ENCODE assay signal across 9 cellular contexts in the genomic region with DNA sequence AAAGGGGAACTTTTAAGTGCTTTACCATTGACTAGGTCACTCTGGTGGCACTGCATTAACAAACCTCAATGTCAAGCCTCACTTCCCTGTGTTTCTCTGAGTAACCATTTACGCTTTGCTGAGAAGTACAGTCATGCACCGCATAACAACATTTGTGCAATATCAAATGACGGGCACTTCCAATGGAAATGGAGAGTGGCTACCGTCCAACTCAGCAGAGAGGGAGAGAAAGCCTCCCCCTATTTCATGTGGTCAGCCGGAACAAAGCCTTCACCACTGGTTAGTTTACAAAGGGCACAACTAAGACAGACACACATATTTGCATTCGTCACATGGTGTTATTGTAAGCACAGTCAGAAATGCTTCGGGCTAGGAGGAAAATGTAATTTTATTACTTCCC.
DNase-seq lines count a peak whose midpoint lies in the region; ATAC-seq and TF ChIP-seq lines count a peak whose summit lies in the region.
"Had no signal": no experiment of that assay in that cellular context is flagged by ENCODE, and none has a peak within 500 bp of the region (broad histone marks: within the 10 kb centered on the region; RNA-seq: fewer than 3 reads in every experiment).

No MANE protein-coding gene starts in this region.

- BruUV-seq in IMR-90 (replicated peaks; lab: Mats Ljungman, UMichigan) = no TSS peak

- H3K36me3 ChIP-seq in IMR-90 (ENCODE audit: control insufficient read depth, insufficient read depth, low read length) (no peaks in the 10 kb centered on the region), smooth muscle cell (ENCODE audit: low read depth) (no peaks in the 10 kb centered on the region), sigmoid colon (no peaks in the 10 kb centered on the region)

- H4K91ac ChIP-seq in IMR-90 (ENCODE audit: insufficient read depth, low read depth, low read length) = no peak overlapping the region

- H3K79me2 ChIP-seq in smooth muscle cell (ENCODE audit: low read depth) = no peaks in the 10 kb centered on the region

- no peak overlapping the region for H4K8ac ChIP-seq in IMR-90 (ENCODE audit: low read depth in 2 of 2, low read length in 2 of 2)

- H2BK15ac ChIP-seq in IMR-90 (ENCODE audit: low read depth, low read length) = 0 out of 3 replicates have a peak overlapping the region, but pooled peaks have one; percentile 18

- no peak overlapping the region for H3K14ac ChIP-seq in IMR-90 (replicated peaks; ENCODE audit: low read depth, low read length)

- H2AK9ac ChIP-seq in IMR-90 (replicated peaks; ENCODE audit: low read depth, low read length, poor library complexity) = no peak overlapping the region

- peak overlapping the region; percentile 35 for H2BK5ac ChIP-seq in IMR-90 (ENCODE audit: low read depth, low read length, poor library complexity, severe bottlenecking)

- no peak for TF ChIP-seq EP300 in sigmoid colon (IDR thresholded peaks at IDR 0.05)

- CTCF ChIA-PET in IMR-90 (lab: Yijun Ruan, JAX) = interaction anchor here (1.0 kb wide), 1 partner anchor 11 kb away, joined by 3 read pairs; no protein-coding TSS in a partner anchor

- H3K4me2 ChIP-seq in IMR-90 (ENCODE audit: low read depth, low read length) = peak overlapping the region; percentile 0
- H3K4me2 ChIP-seq in smooth muscle cell = no peak overlapping the region

- H3K27ac ChIP-seq in IMR-90 (ENCODE audit: insufficient read depth, low read length) = no peak overlapping the region
- H3K27ac ChIP-seq in smooth muscle cell (ENCODE audit: low read depth) = peak overlapping the region; percentile 27
- no peak overlapping the region for H3K27ac ChIP-seq in sigmoid colon

- intact Hi-C loops in IMR-90 (cut with micrococcal nuclease) (no loop called here), sigmoid colon (cut with DNase I) (no loop called here)

- H2AFZ ChIP-seq in IMR-90 (replicated peaks; ENCODE audit: low read length, poor library complexity) = peak overlapping the region; percentile 11
- H2AFZ ChIP-seq in smooth muscle cell (ENCODE audit: low read depth) = no peak overlapping the region

- in situ Hi-C loops in IMR-90 (cut with MboI; ENCODE audit: low sequenced_read_pairs) = loop anchor here (25.0 kb wide), 1 partner anchor 814 kb away; no protein-coding TSS in a partner anchor

- H3F3A ChIP-seq in smooth muscle cell (ENCODE audit: low read depth) = no peaks in the 10 kb centered on the region

- no peaks in the 10 kb centered on the region for H3K4me1 ChIP-seq in IMR-90 (ENCODE audit: control insufficient read depth, insufficient read depth, low read length)
- H3K4me1 ChIP-seq in smooth muscle cell (ENCODE audit: low read depth) = no peaks in the 10 kb centered on the region
- no peaks in the 10 kb centered on the region for H3K4me1 ChIP-seq in sigmoid colon

- H3K9ac ChIP-seq in IMR-90 (ENCODE audit: low read depth, low read length) (no peak overlapping the region), smooth muscle cell (ENCODE audit: low read depth) (no peak overlapping the region)

- no peak overlapping the region for H2BK120ac ChIP-seq in IMR-90 (ENCODE audit: low read depth, low read length)

- dilution Hi-C loops in IMR-90 (cut with HindIII; ENCODE audit: low sequenced_read_pairs, unreplicated experiment) = no loop called here

- H3K56ac ChIP-seq in IMR-90 (ENCODE audit: extremely low read depth, insufficient read depth, low read length) = no peak overlapping the region

- no peak overlapping the region for H2BK20ac ChIP-seq in IMR-90 (ENCODE audit: low read depth, low read length)

- no CpG with 5 or more reads among the region's 7 CpGs for WGBS in IMR-90 (ENCODE audit: extremely low coverage in 2 of 2, insufficient read length in 1 of 2), 2 experiments
- 68% methylated on average over 7 of the region's 7 CpGs for WGBS in smooth muscle cell (ENCODE audit: low lambda C conversion rate)
- 68 to 69% methylated on average over 7 of the region's 7 CpGs for WGBS in sigmoid colon, 2 donors

- H2AK5ac ChIP-seq in IMR-90 (ENCODE audit: low read depth, low read length) = no peak overlapping the region

- TF ChIP-seq POLR2A in IMR-90 (IDR thresholded peaks at IDR 0.05; ENCODE audit: low read depth, low read length) = 0 out of 2 replicates have a peak, but pooled peaks have one; percentile 10
- no peak for TF ChIP-seq POLR2A in sigmoid colon (IDR thresholded peaks at IDR 0.05)

- no peak overlapping the region for H4K5ac ChIP-seq in IMR-90 (ENCODE audit: low read depth, low read length)

- H3K79me1 ChIP-seq in IMR-90 (ENCODE audit: low read depth in 1 of 2, low read length in 2 of 2) = no peaks in the 10 kb centered on the region

- H3K9me1 ChIP-seq in IMR-90 (ENCODE audit: insufficient read depth, low read length) = no peaks in the 10 kb centered on the region

- TF ChIP-seq CTCF in IMR-90 (conservative IDR thresholded peaks at IDR 0.05; ENCODE audit: low read depth, low read length) (no peak), smooth muscle cell (IDR thresholded peaks at IDR 0.05; ENCODE audit: borderline replicate concordance, insufficient read depth, poor library complexity, severe bottlenecking) (no peak), sigmoid colon (IDR thresholded peaks at IDR 0.05) (no peak)

- peak; percentile 98 for DNase-seq in IMR-90
- DNase-seq in NOMO-1 treated with dmso at 0.1 percent for 144 hours (lab: John Stamatoyannopoulos, UW; ENCODE audit: unreplicated experiment) = peak; percentile 69
- no peak for DNase-seq in smooth muscle cell (lab: John Stamatoyannopoulos, UW; ENCODE audit: unreplicated experiment)
- DNase-seq in NCI-H1105 (lab: John Stamatoyannopoulos, UW) = no peak
- DNase-seq in sigmoid colon = no peak
- DNase-seq: activated naive CD4-positive, alpha-beta T cell treated with anti-CD3 and anti-CD28 coated beads, Interleukin-2, amount 50 U/mL, for 16 hours; Karpas-422 had no signal

- H3K4ac ChIP-seq in IMR-90 (ENCODE audit: low read depth, low read length) = no peak overlapping the region

- H3K27me3 ChIP-seq in IMR-90 (ENCODE audit: control insufficient read depth, insufficient read depth, low read length) (no peaks in the 10 kb centered on the region), smooth muscle cell (ENCODE audit: low read depth) (peaks cover 3% of the 10 kb centered on the region), sigmoid colon (no peaks in the 10 kb centered on the region)

- POLR2A ChIA-PET in IMR-90 (lab: Charles Lee; ENCODE audit: unreplicated experiment) = interaction anchor here (0.7 kb wide), 1 partner anchor 1150 kb away, joined by 3 read pairs; no protein-coding TSS in a partner anchor

- H4K20me1 ChIP-seq in IMR-90 (ENCODE audit: insufficient read depth, low read length) (no peaks in the 10 kb centered on the region), smooth muscle cell (ENCODE audit: low read depth) (no peaks in the 10 kb centered on the region)

- no peak overlapping the region for H3K18ac ChIP-seq in IMR-90 (ENCODE audit: low read depth, low read length)

- H3K4me3 ChIP-seq in IMR-90 (ENCODE audit: insufficient read depth, low read depth, low read length) (no peak overlapping the region), smooth muscle cell (no peak overlapping the region), sigmoid colon (no peak overlapping the region)

- ATAC-seq in IMR-90 (ENCODE audit: low read depth) (peak; percentile 91), esophagus mucosa (peak; percentile 77), HG03135 (IDR thresholded peaks at IDR 0.05; ENCODE audit: unreplicated experiment) (no peak)

- no peak for TF ChIP-seq RAD21 in IMR-90 (IDR thresholded peaks at IDR 0.05; ENCODE audit: low read length)

- H3K23ac ChIP-seq in IMR-90 (ENCODE audit: low read depth, low read length) = no peak overlapping the region

- H3K9me3 ChIP-seq in IMR-90 (ENCODE audit: control insufficient read depth, insufficient read depth, low read length) (no peaks in the 10 kb centered on the region), smooth muscle cell (replicated peaks; ENCODE audit: low read depth) (no peaks in the 10 kb centered on the region), sigmoid colon (peaks cover 0 to 3% (median 0%) of the 10 kb centered on the region in 4 donors)

TF ChIP-seq in IMR-90, 13 proteins besides CTCF, POLR2A, EP300 and RAD21:
- TF ChIP-seq NFE2L2 (IDR thresholded peaks at IDR 0.05; ENCODE audit: low read depth, low read length) (peak; percentile 56; the same call in 1 of the 2 replicates), RFX5 (IDR thresholded peaks at IDR 0.05; ENCODE audit: low read depth, low read length) (peak; percentile 60; the same call in 1 of the 2 replicates), USF2 (IDR thresholded peaks at IDR 0.05; ENCODE audit: low read depth, low read length) (peak; percentile 82), MXI1 (IDR thresholded peaks at IDR 0.05; ENCODE audit: borderline replicate concordance, low read depth, low read length) (no peak), BHLHE40 (IDR thresholded peaks at IDR 0.05; ENCODE audit: low read depth, low read length) (peak; percentile 69), CEBPB (IDR thresholded peaks at IDR 0.05; ENCODE audit: low read depth, low read length) (peak; percentile 98), CHD1 (IDR thresholded peaks at IDR 0.05; ENCODE audit: low read depth, low read length) (no peak), RCOR1 (IDR thresholded peaks at IDR 0.05; ENCODE audit: insufficient replicate concordance, low read length) (peak; percentile 61), SMC3 (IDR thresholded peaks at IDR 0.05; ENCODE audit: low read depth, low read length) (no peak), MAFK (IDR thresholded peaks at IDR 0.05; ENCODE audit: low read depth, low read length) (peak; percentile 40; the same call in 1 of the 2 replicates), MAZ (IDR thresholded peaks at IDR 0.05; ENCODE audit: borderline replicate concordance, low read depth, low read length) (peak; percentile 23; the same call in 1 of the 2 replicates), FOS (IDR thresholded peaks at IDR 0.05; ENCODE audit: low read depth, low read length) (peak; percentile 85)
- TF ChIP-seq, protein P1, sequence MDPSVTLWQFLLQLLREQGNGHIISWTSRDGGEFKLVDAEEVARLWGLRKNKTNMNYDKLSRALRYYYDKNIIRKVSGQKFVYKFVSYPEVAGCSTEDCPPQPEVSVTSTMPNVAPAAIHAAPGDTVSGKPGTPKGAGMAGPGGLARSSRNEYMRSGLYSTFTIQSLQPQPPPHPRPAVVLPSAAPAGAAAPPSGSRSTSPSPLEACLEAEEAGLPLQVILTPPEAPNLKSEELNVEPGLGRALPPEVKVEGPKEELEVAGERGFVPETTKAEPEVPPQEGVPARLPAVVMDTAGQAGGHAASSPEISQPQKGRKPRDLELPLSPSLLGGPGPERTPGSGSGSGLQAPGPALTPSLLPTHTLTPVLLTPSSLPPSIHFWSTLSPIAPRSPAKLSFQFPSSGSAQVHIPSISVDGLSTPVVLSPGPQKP (IDR thresholded peaks at IDR 0.05; ENCODE audit: borderline replicate concordance, low read depth, low read length) = no peak
TF ChIP-seq in IMR-90: peak in this region for 9.

Comparison
In these comparisons a context has a peak if more than half of its experiments do, and no peak if none do; other contexts are left out.
1. DNase-seq: peak in IMR-90 (single experiment) and NOMO-1 treated with dmso at 0.1 percent for 144 hours (single experiment); none in smooth muscle cell (single experiment), NCI-H1105 (single experiment) and sigmoid colon (single experiment).